In genomic region chr12:98684199-98684598, GRCh38 we compare ENCODE assay signal across 37 cellular contexts.
"Had no signal": no experiment of that assay in that cellular context is flagged by ENCODE, and none has a peak within 500 bp of the region (broad histone marks: within the 10 kb centered on the region; RNA-seq: fewer than 3 reads in every experiment).

No MANE protein-coding gene starts in this region.

- H3K4me3 Mint-ChIP-seq: activated naive CD4-positive, alpha-beta T cell treated with anti-CD3 and anti-CD28 coated beads for 36 hours; activated naive CD4-positive, alpha-beta T cell treated with anti-CD3 and anti-CD28 coated beads, Interleukin-2, amount 10 ng/mL, durations not matched to agents 7 days and 5 days; activated naive CD4-positive, alpha-beta T cell treated with anti-CD3 and anti-CD28 coated beads, Interleukin-2, amount 50 U/mL, for 24 hours; activated naive CD8-positive, alpha-beta T cell; activated naive CD8-positive, alpha-beta T cell treated with anti-CD3 and anti-CD28 coated beads for 36 hours; activated naive CD8-positive, alpha-beta T cell treated with anti-CD3 and anti-CD28 coated beads, Interleukin-2, amount 10 ng/mL, durations not matched to agents 7 days and 5 days; activated naive CD8-positive, alpha-beta T cell treated with anti-CD3 and anti-CD28 coated beads, Interleukin-2, amount 50 U/mL, for 24 hours; activated T-cell treated with anti-CD3 and anti-CD28 coated beads, Interleukin-2, amount 50 U/mL, for 24 hours; activated T-cell treated with anti-CD3 and anti-CD28 coated beads, Interleukin-2, amount 50 U/mL, for 4 hours; activated T-cell treated with anti-CD3 and anti-CD28 coated beads, Interleukin-2, amount 50 U/mL, for 72 hours; activated T-helper 1 cell treated with anti-CD3 and anti-CD28 coated beads, Interleukin-12 subunit alpha, Interleukin-12 subunit beta, Interleukin-2, Interleukin-4 antibody, amounts not matched to agents 30 ng/mL and 10 ng/mL and 1 ng/mL, durations not matched to agents 14 hours and 24 hours and 36 hours; activated T-helper 17 cell treated with anti-CD3 and anti-CD28 coated beads, Interleukin-2, amount 50 U/mL, for 72 hours; brain had no signal

- H3K4me3 ChIP-seq: adrenal gland, ascending aorta, body of pancreas, breast epithelium, cardiac muscle cell had no signal

- H3K4me1 Mint-ChIP-seq: activated naive CD4-positive, alpha-beta T cell treated with anti-CD3 and anti-CD28 coated beads, Interleukin-2, amount 10 ng/mL, durations not matched to agents 7 days and 5 days; activated naive CD4-positive, alpha-beta T cell treated with anti-CD3 and anti-CD28 coated beads, Interleukin-2, amount 50 U/mL, for 24 hours; activated naive CD8-positive, alpha-beta T cell treated with anti-CD3 and anti-CD28 coated beads for 36 hours; activated naive CD8-positive, alpha-beta T cell treated with anti-CD3 and anti-CD28 coated beads, Interleukin-2, amount 10 ng/mL, durations not matched to agents 7 days and 5 days; activated naive CD8-positive, alpha-beta T cell treated with anti-CD3 and anti-CD28 coated beads, Interleukin-2, amount 50 U/mL, for 24 hours; brain had no signal

- DNase-seq: activated effector memory CD4-positive, alpha-beta T cell treated with anti-CD3 and anti-CD28 coated beads, Interleukin-2, amount 50 U/mL, for 16 hours; activated effector memory CD4-positive, alpha-beta T cell treated with Interleukin-2 at 50 U/mL for 16 hours; activated gamma-delta T cell; activated gamma-delta T cell treated with Interleukin-2 at 50 U/mL for 16 hours; activated naive CD4-positive, alpha-beta T cell; activated naive CD4-positive, alpha-beta T cell treated with anti-CD3 and anti-CD28 coated beads for 36 hours; activated naive CD4-positive, alpha-beta T cell treated with anti-CD3 and anti-CD28 coated beads, Interleukin-2, amount 10 ng/mL, durations not matched to agents 7 days and 5 days; activated naive CD4-positive, alpha-beta T cell treated with anti-CD3 and anti-CD28 coated beads, Interleukin-2, amount 50 U/mL, for 16 hours; activated naive CD4-positive, alpha-beta T cell treated with Interleukin-2 at 50 U/mL for 16 hours; activated naive CD8-positive, alpha-beta T cell treated with anti-CD3 and anti-CD28 coated beads for 36 hours; activated naive CD8-positive, alpha-beta T cell treated with anti-CD3 and anti-CD28 coated beads, Interleukin-2, amount 10 ng/mL, durations not matched to agents 7 days and 5 days; activated naive CD8-positive, alpha-beta T cell treated with anti-CD3 and anti-CD28 coated beads, Interleukin-2, amount 50 U/mL, for 24 hours; activated T-cell treated with anti-CD3 and anti-CD28 coated beads, Interleukin-2, amount 50 U/mL, for 1 hour; activated T-cell treated with anti-CD3 and anti-CD28 coated beads, Interleukin-2, amount 50 U/mL, for 24 hours; activated T-cell treated with anti-CD3 and anti-CD28 coated beads, Interleukin-2, amount 50 U/mL, for 4 hours; activated T-cell treated with anti-CD3 and anti-CD28 coated beads, Interleukin-2, amount 50 U/mL, for 48 hours; activated T-cell treated with anti-CD3 and anti-CD28 coated beads, Interleukin-2, amount 50 U/mL, for 72 hours; adrenal gland; amniotic stem cell; amygdala; anterior cingulate cortex; aorta; body of pancreas; brain microvascular endothelial cell; caudate nucleus; central memory CD4-positive, alpha-beta T cell; cerebellar nuclear complex had no signal

- H3K9me3 ChIP-seq: adrenal gland, ascending aorta, body of pancreas, breast epithelium had no signal

- H3K27me3 ChIP-seq: adrenal gland, ascending aorta, body of pancreas, brain microvascular endothelial cell, breast epithelium, cardiac muscle cell had no signal

- H3K4me1 ChIP-seq: adrenal gland, ascending aorta, body of pancreas, breast epithelium had no signal

- H3K9me3 Mint-ChIP-seq: activated naive CD4-positive, alpha-beta T cell treated with anti-CD3 and anti-CD28 coated beads for 36 hours; activated naive CD4-positive, alpha-beta T cell treated with anti-CD3 and anti-CD28 coated beads, Interleukin-2, amount 10 ng/mL, durations not matched to agents 7 days and 5 days; activated naive CD4-positive, alpha-beta T cell treated with anti-CD3 and anti-CD28 coated beads, Interleukin-2, amount 50 U/mL, for 24 hours; activated naive CD4-positive, alpha-beta T cell treated with anti-CD3 and anti-CD28 coated beads, Interleukin-2, amount 50 U/mL, for 72 hours; activated naive CD8-positive, alpha-beta T cell treated with anti-CD3 and anti-CD28 coated beads for 36 hours; activated naive CD8-positive, alpha-beta T cell treated with anti-CD3 and anti-CD28 coated beads, Interleukin-2, amount 10 ng/mL, durations not matched to agents 7 days and 5 days; activated naive CD8-positive, alpha-beta T cell treated with anti-CD3 and anti-CD28 coated beads, Interleukin-2, amount 50 U/mL, for 24 hours; activated T-cell treated with anti-CD3 and anti-CD28 coated beads, Interleukin-2, amount 50 U/mL, for 24 hours; activated T-cell treated with anti-CD3 and anti-CD28 coated beads, Interleukin-2, amount 50 U/mL, for 4 hours; activated T-cell treated with anti-CD3 and anti-CD28 coated beads, Interleukin-2, amount 50 U/mL, for 72 hours; activated T-helper 1 cell treated with anti-CD3 and anti-CD28 coated beads, Interleukin-12 subunit alpha, Interleukin-12 subunit beta, Interleukin-2, Interleukin-4 antibody, amounts not matched to agents 30 ng/mL and 10 ng/mL and 1 ng/mL, durations not matched to agents 14 hours and 24 hours and 36 hours; activated T-helper 17 cell treated with anti-CD3 and anti-CD28 coated beads, Interleukin-2, amount 50 U/mL, for 72 hours; activated T-helper 2 cell treated with anti-CD3 and anti-CD28 coated beads, Interferon-gamma antibody, Interleukin-2, Interleukin-4, amounts not matched to agents 10 μg/mL and 5 μg/mL and 100 μg/mL, durations not matched to agents 14 hours and 24 hours and 36 hours; brain had no signal

- ATAC-seq: activated naive CD4-positive, alpha-beta T cell treated with anti-CD3 and anti-CD28 coated beads, Interleukin-2, amount 50 U/mL, for 72 hours; activated naive CD8-positive, alpha-beta T cell treated with anti-CD3 and anti-CD28 coated beads, Interleukin-2, amount 50 U/mL, for 24 hours; activated T-cell treated with anti-CD3 and anti-CD28 coated beads, Interleukin-2, amount 50 U/mL, for 4 hours; activated T-cell treated with anti-CD3 and anti-CD28 coated beads, Interleukin-2, amount 50 U/mL, for 72 hours; activated T-helper 17 cell treated with anti-CD3 and anti-CD28 coated beads, Interleukin-2, amount 50 U/mL, for 72 hours; body of pancreas had no signal

- H3K27ac Mint-ChIP-seq: activated naive CD4-positive, alpha-beta T cell treated with anti-CD3 and anti-CD28 coated beads for 36 hours; activated naive CD4-positive, alpha-beta T cell treated with anti-CD3 and anti-CD28 coated beads, Interleukin-2, amount 10 ng/mL, durations not matched to agents 7 days and 5 days; activated naive CD4-positive, alpha-beta T cell treated with anti-CD3 and anti-CD28 coated beads, Interleukin-2, amount 50 U/mL, for 24 hours; activated naive CD4-positive, alpha-beta T cell treated with anti-CD3 and anti-CD28 coated beads, Interleukin-2, amount 50 U/mL, for 72 hours; activated naive CD8-positive, alpha-beta T cell; activated naive CD8-positive, alpha-beta T cell treated with anti-CD3 and anti-CD28 coated beads for 36 hours; activated naive CD8-positive, alpha-beta T cell treated with anti-CD3 and anti-CD28 coated beads, Interleukin-2, amount 10 ng/mL, durations not matched to agents 7 days and 5 days; activated naive CD8-positive, alpha-beta T cell treated with anti-CD3 and anti-CD28 coated beads, Interleukin-2, amount 50 U/mL, for 24 hours; activated T-cell treated with anti-CD3 and anti-CD28 coated beads, Interleukin-2, amount 50 U/mL, for 24 hours; activated T-cell treated with anti-CD3 and anti-CD28 coated beads, Interleukin-2, amount 50 U/mL, for 72 hours; activated T-helper 1 cell treated with anti-CD3 and anti-CD28 coated beads, Interleukin-12 subunit alpha, Interleukin-12 subunit beta, Interleukin-2, Interleukin-4 antibody, amounts not matched to agents 30 ng/mL and 10 ng/mL and 1 ng/mL, durations not matched to agents 14 hours and 24 hours and 36 hours; activated T-helper 17 cell treated with anti-CD3 and anti-CD28 coated beads, Interleukin-2, amount 50 U/mL, for 72 hours; activated T-helper 2 cell treated with anti-CD3 and anti-CD28 coated beads, Interferon-gamma antibody, Interleukin-2, Interleukin-4, amounts not matched to agents 10 μg/mL and 5 μg/mL and 100 μg/mL, durations not matched to agents 14 hours and 24 hours and 36 hours; brain had no signal

- H3K27me3 Mint-ChIP-seq: activated naive CD4-positive, alpha-beta T cell treated with anti-CD3 and anti-CD28 coated beads, Interleukin-2, amount 10 ng/mL, durations not matched to agents 7 days and 5 days; activated naive CD4-positive, alpha-beta T cell treated with anti-CD3 and anti-CD28 coated beads, Interleukin-2, amount 50 U/mL, for 24 hours; activated naive CD8-positive, alpha-beta T cell; activated naive CD8-positive, alpha-beta T cell treated with anti-CD3 and anti-CD28 coated beads for 36 hours; activated naive CD8-positive, alpha-beta T cell treated with anti-CD3 and anti-CD28 coated beads, Interleukin-2, amount 10 ng/mL, durations not matched to agents 7 days and 5 days; activated naive CD8-positive, alpha-beta T cell treated with anti-CD3 and anti-CD28 coated beads, Interleukin-2, amount 50 U/mL, for 24 hours; activated T-cell treated with anti-CD3 and anti-CD28 coated beads, Interleukin-2, amount 50 U/mL, for 24 hours; activated T-helper 17 cell treated with anti-CD3 and anti-CD28 coated beads, Interleukin-2, amount 50 U/mL, for 72 hours; brain had no signal

- H3K27ac ChIP-seq: adrenal gland, ascending aorta, body of pancreas, brain microvascular endothelial cell, breast epithelium, cardiac muscle cell had no signal
